Comparison of ENCODE assay signal across 22 cellular contexts in genomic region chr4:176587920-176588319, GRCh38.
DNase-seq lines count a peak whose midpoint lies in the region; ATAC-seq, FAIRE-seq and TF ChIP-seq lines count a peak whose summit lies in the region.
"Had no signal": no experiment of that assay in that cellular context is flagged by ENCODE, and none has a peak within 500 bp of the region (broad histone marks: within the 10 kb centered on the region; RNA-seq: fewer than 3 reads in every experiment).

No MANE protein-coding gene starts in this region.

- no peaks in the 10 kb centered on the region for H3K9me2 ChIP-seq in hepatocyte (replicated peaks; ENCODE audit: insufficient read depth)

- H3K27ac Mint-ChIP-seq in astrocyte (ENCODE audit: unreplicated experiment): no peak overlapping the region
- H3K27ac Mint-ChIP-seq: activated B cell treated with CpG ODN at 0.5 μM for 24 hours; brain; CD14-positive monocyte; stimulated activated memory B cell treated with anti-CD40 and anti-IgM and Interleukin-4, amounts not matched to agents 10 μg/mL and 1 μg/mL and 100 μg/mL, for 72 hours; type B pancreatic cell had no signal

- H3K27me3 ChIP-seq in astrocyte (ENCODE audit: insufficient read depth, low read length) (no peaks in the 10 kb centered on the region), hepatocyte (no peaks in the 10 kb centered on the region)
- H3K27me3 ChIP-seq: gastroesophageal sphincter had no signal

- no peak overlapping the region for H3K4me3 ChIP-seq in astrocyte (ENCODE audit: insufficient read depth, low read depth, low read length)
- H3K4me3 ChIP-seq in hepatocyte: no peak overlapping the region
- H3K4me3 ChIP-seq: gastroesophageal sphincter had no signal

- H3K36me3 Mint-ChIP-seq in astrocyte (ENCODE audit: low read depth, unreplicated experiment): no peaks in the 10 kb centered on the region
- H3K36me3 Mint-ChIP-seq: brain; CD14-positive monocyte; stimulated activated memory B cell treated with anti-CD40 and anti-IgM and Interleukin-4, amounts not matched to agents 10 μg/mL and 1 μg/mL and 100 μg/mL, for 72 hours; type B pancreatic cell had no signal

- ATAC-seq in HG02678 (IDR thresholded peaks at IDR 0.05; ENCODE audit: unreplicated experiment): no peak
- ATAC-seq in GM21515 (IDR thresholded peaks at IDR 0.05; ENCODE audit: unreplicated experiment): no peak
- ATAC-seq: gastroesophageal sphincter; stimulated activated memory B cell treated with anti-CD40 and anti-IgM and Interleukin-4, amounts not matched to agents 10 μg/mL and 1 μg/mL and 100 μg/mL, for 72 hours had no signal

- TF ChIP-seq CTCF in AG09319 (IDR thresholded peaks at IDR 0.05; ENCODE audit: low read depth, low read length) (no peak), astrocyte (IDR thresholded peaks at IDR 0.05; ENCODE audit: insufficient read depth, low read depth, low read length) (no peak), hepatocyte (IDR thresholded peaks at IDR 0.05; ENCODE audit: poor library complexity) (no peak)

- peaks cover 9% of the 10 kb centered on the region for H3K4me1 ChIP-seq in astrocyte (ENCODE audit: insufficient read depth, low read length)
- H3K4me1 ChIP-seq in hepatocyte (ENCODE audit: insufficient read depth): no peaks in the 10 kb centered on the region
- H3K4me1 ChIP-seq: gastroesophageal sphincter had no signal

- no peak overlapping the region for H3K4me3 Mint-ChIP-seq in astrocyte (ENCODE audit: unreplicated experiment)
- H3K4me3 Mint-ChIP-seq: activated B cell treated with CpG ODN at 0.5 μM for 24 hours; brain; CD14-positive monocyte; stimulated activated memory B cell treated with anti-CD40 and anti-IgM and Interleukin-4, amounts not matched to agents 10 μg/mL and 1 μg/mL and 100 μg/mL, for 72 hours; type B pancreatic cell had no signal

- H3K9me3 ChIP-seq in astrocyte (ENCODE audit: insufficient read depth, low read depth, low read length): peaks cover 5% of the 10 kb centered on the region
- no peaks in the 10 kb centered on the region for H3K9me3 ChIP-seq in hepatocyte (ENCODE audit: low read depth)
- H3K9me3 ChIP-seq: gastroesophageal sphincter had no signal

- peaks cover 12% of the 10 kb centered on the region for H3K4me1 Mint-ChIP-seq in astrocyte (ENCODE audit: low read depth, unreplicated experiment)
- H3K4me1 Mint-ChIP-seq: activated B cell treated with CpG ODN at 0.5 μM for 24 hours; brain; CD14-positive monocyte; stimulated activated memory B cell treated with anti-CD40 and anti-IgM and Interleukin-4, amounts not matched to agents 10 μg/mL and 1 μg/mL and 100 μg/mL, for 72 hours had no signal

- FAIRE-seq in astrocyte (lab: Jason Lieb, UNC): no peak
- FAIRE-seq: keratinocyte had no signal

- DNase-seq in AG09319 (ENCODE audit: extremely low read depth, low read depth): peak; percentile 24
- peak; percentile 6 for DNase-seq in M059J (ENCODE audit: low read depth)
- DNase-seq in astrocyte (ENCODE audit: low read depth): peak; percentile 72
- peak; percentile 31 for DNase-seq in hepatocyte (ENCODE audit: low spot score)
- DNase-seq in mesenteric fat pad (ENCODE audit: low spot score): no peak
- no peak for DNase-seq in NCI-H1048 (lab: John Stamatoyannopoulos, UW)
- DNase-seq: activated B cell treated with CpG ODN at 0.5 μM for 24 hours; activated effector memory CD4-positive, alpha-beta T cell treated with anti-CD3 and anti-CD28 coated beads, Interleukin-2, amount 50 U/mL, for 16 hours; DMS79; effector CD8-positive, alpha-beta T cell; NCI-H1694 treated with DMSO at 0.1 percent for 48 hours; NCI-H524 treated with DMSO at 0.1 percent for 48 hours; occipital lobe had no signal

- no peaks in the 10 kb centered on the region for H4K20me1 ChIP-seq in astrocyte (ENCODE audit: insufficient read depth, low read length)
- H4K20me1 ChIP-seq in hepatocyte (ENCODE audit: insufficient read depth, poor library complexity, severe bottlenecking): no peaks in the 10 kb centered on the region

- H3K9me3 Mint-ChIP-seq in astrocyte (ENCODE audit: unreplicated experiment): peaks cover 7% of the 10 kb centered on the region
- H3K9me3 Mint-ChIP-seq: type B pancreatic cell had no signal

- whole genome bisulfite sequencing in hepatocyte (ENCODE audit: low lambda C conversion rate, missing lambda C conversion rate): 65% methylated on average over 2 of the region's 2 CpGs

- H3K36me3 ChIP-seq in astrocyte (ENCODE audit: insufficient read depth, low read length) (no peaks in the 10 kb centered on the region), hepatocyte (replicated peaks; ENCODE audit: insufficient read depth, low read depth) (no peaks in the 10 kb centered on the region)
- H3K36me3 ChIP-seq: gastroesophageal sphincter had no signal

- H3K9ac ChIP-seq in astrocyte (ENCODE audit: low read length): no peak overlapping the region
- H3K9ac ChIP-seq: KMS-11 had no signal

- H2AFZ ChIP-seq in astrocyte (ENCODE audit: low read depth, low read length) (no peak overlapping the region), hepatocyte (no peak overlapping the region)

- H3K79me2 ChIP-seq in astrocyte (ENCODE audit: insufficient read depth, low read length): no peaks in the 10 kb centered on the region
- H3K79me2 ChIP-seq in hepatocyte: no peaks in the 10 kb centered on the region

- H3K4me2 ChIP-seq in astrocyte (ENCODE audit: low read length) (no peak overlapping the region), hepatocyte (no peak overlapping the region)
- H3K4me2 ChIP-seq: KMS-11 had no signal

- H3K27ac ChIP-seq in astrocyte (ENCODE audit: low read depth, low read length): no peak overlapping the region
- H3K27ac ChIP-seq in hepatocyte: peak overlapping the region; percentile 11
- H3K27ac ChIP-seq: gastroesophageal sphincter, KMS-11 had no signal

- peaks cover 5% of the 10 kb centered on the region for H3K27me3 Mint-ChIP-seq in astrocyte (ENCODE audit: low read depth, unreplicated experiment)
- H3K27me3 Mint-ChIP-seq: activated B cell treated with CpG ODN at 0.5 μM for 24 hours; brain; stimulated activated memory B cell treated with anti-CD40 and anti-IgM and Interleukin-4, amounts not matched to agents 10 μg/mL and 1 μg/mL and 100 μg/mL, for 72 hours had no signal

Comparison
In these comparisons a context has a peak if more than half of its experiments do, and no peak if none do; other contexts are left out.
1. DNase-seq: peak in AG09319 (single experiment), M059J (single experiment), astrocyte (single experiment) and hepatocyte (single experiment); none in mesenteric fat pad (single experiment) and NCI-H1048 (single experiment).